Comparison of ENCODE assay signal across 8 cellular contexts in the genomic region with DNA sequence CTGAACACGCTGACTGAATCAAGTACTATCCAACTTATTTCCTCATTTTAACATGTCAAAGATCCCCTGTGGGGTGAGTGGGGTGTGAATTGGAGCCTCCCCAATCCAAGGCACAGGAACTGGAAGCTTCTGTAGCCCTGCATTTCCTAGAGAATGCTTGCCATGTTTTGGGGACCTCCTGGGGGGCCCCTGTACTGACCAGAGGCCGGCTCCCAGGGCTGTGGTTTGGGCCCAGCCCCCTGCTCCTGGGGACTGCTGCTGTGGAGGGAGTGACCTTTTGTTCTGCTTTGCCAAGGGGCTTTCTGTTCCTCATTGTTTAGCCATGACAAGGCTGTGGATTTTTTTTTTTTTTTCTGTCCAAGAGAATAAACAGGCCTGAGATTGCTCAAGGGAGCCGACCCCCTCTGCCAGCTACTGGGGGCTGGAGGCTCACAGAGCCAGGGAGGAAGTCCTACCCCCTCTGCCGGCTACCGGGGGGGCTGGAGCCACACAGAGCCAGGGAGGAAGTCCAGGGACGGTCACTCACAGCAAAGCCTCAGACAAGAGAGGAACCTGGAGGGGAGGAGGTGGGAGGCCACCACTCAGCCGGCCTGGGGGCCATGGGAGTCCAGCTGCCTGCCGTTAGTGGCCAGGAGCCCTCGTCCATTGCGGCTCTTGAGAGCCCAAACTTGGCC. TPM values are rescaled to one million over a fixed set of nuclear protein-coding genes. Genes with fewer than 3 reads are reported as not detected.
DNase-seq lines count a peak whose midpoint lies in the region; ATAC-seq lines count a peak whose summit lies in the region.

No MANE protein-coding gene starts in this region.

- DNase-seq in G401 (ENCODE audit: low spot score) (peak; percentile 8), SKM-1 treated with dmso at 0.1 percent for 144 hours (lab: John Stamatoyannopoulos, UW; ENCODE audit: unreplicated experiment) (peak; percentile 93), fibroblast of the conjunctiva (ENCODE audit: low read depth) (peak; percentile 77), NCI-H2171 treated with DMSO at 0.1 percent for 48 hours (lab: John Stamatoyannopoulos, UW) (no peak), NCI-H1930 (lab: John Stamatoyannopoulos, UW) (no peak)
- DNase-seq in activated T-cell treated with anti-CD3 and anti-CD28 coated beads, Interleukin-2, amount 50 U/mL, for 1 hour = no peak

- no peaks in the 10 kb centered on the region for H3K27me3 ChIP-seq in neuron (ENCODE audit: insufficient read depth, low read length)

- peaks cover 31% of the 10 kb centered on the region for H3K4me1 ChIP-seq in neuron (ENCODE audit: insufficient read depth, low read length)

- peak overlapping the region; percentile 48 for H2AFZ ChIP-seq in neuron (ENCODE audit: low read depth, low read length)

- H3K4me3 ChIP-seq in neuron (ENCODE audit: low read length) = peak overlapping the region; percentile 2

- H3K36me3 ChIP-seq in neuron (ENCODE audit: insufficient read depth, low read length) = no peaks in the 10 kb centered on the region

- ATAC-seq in GM19455 (IDR thresholded peaks at IDR 0.05; ENCODE audit: unreplicated experiment) = no peak

- in situ Hi-C loops in G401 (cut with HindIII; ENCODE audit: low sequenced_read_pairs) = loop anchor here (5.0 kb wide), 1 partner anchor 77 kb away; no protein-coding TSS in a partner anchor

- H3K9me3 ChIP-seq in neuron (ENCODE audit: low read length) = no peaks in the 10 kb centered on the region

RNA-seq across cellular contexts. Expression of a gene that starts 17.4 kb away (rescaled TPM):
- total RNA-seq in G401 (2014; rRNA removed; shearing (Covaris generic)) = not detected in 2 replicates

RNA-seq across cellular contexts. Expression of a gene that starts 45.7 kb away (rescaled TPM):
- total RNA-seq in G401 (2014; rRNA removed; shearing (Covaris generic)) = 10.0 and 11.4 TPM in 2 replicates

Comparison
In these comparisons a context has a peak if more than half of its experiments do, and no peak if none do; other contexts are left out.
1. DNase-seq: peak in G401 (single experiment), SKM-1 treated with dmso at 0.1 percent for 144 hours (single experiment) and fibroblast of the conjunctiva (single experiment); none in NCI-H2171 treated with DMSO at 0.1 percent for 48 hours (single experiment), NCI-H1930 (0 of 2) and activated T-cell treated with anti-CD3 and anti-CD28 coated beads, Interleukin-2, amount 50 U/mL, for 1 hour (single experiment).